Comparison of ENCODE assay signal across 18 cellular contexts in genomic region chr3:31925271-31925630, GRCh38. TPM values are rescaled to one million over a fixed set of nuclear protein-coding genes. Genes with fewer than 3 reads are reported as not detected.
A peak's percentile ranks its signal among the peaks of the same experiment; 100 is the strongest.
DNase-seq lines count a peak whose midpoint lies in the region; ATAC-seq and TF ChIP-seq lines count a peak whose summit lies in the region.
"Had no signal": no experiment of that assay in that cellular context is flagged by ENCODE, and none has a peak within 500 bp of the region (broad histone marks: within the 10 kb centered on the region; RNA-seq: fewer than 3 reads in every experiment).

No MANE protein-coding gene starts in this region.

- H3K9ac ChIP-seq in SU-DHL-6 (ENCODE audit: low read length) = peak overlapping the region; percentile 60
- H3K9ac ChIP-seq in smooth muscle cell (ENCODE audit: low read depth) = no peak overlapping the region

- H3K4me3 ChIP-seq in Caco-2 (ENCODE audit: low read depth, low read length) (no peak overlapping the region), SU-DHL-6 (ENCODE audit: insufficient read depth, low read length, poor library complexity, severe bottlenecking) (peak overlapping the region; percentile 34), smooth muscle cell (no peak overlapping the region)
- H3K4me3 ChIP-seq: right atrium auricular region had no signal

- H3K79me2 ChIP-seq in SU-DHL-6 (ENCODE audit: insufficient read depth, low read length) = peaks cover 99% of the 10 kb centered on the region
- H3K79me2 ChIP-seq in smooth muscle cell (ENCODE audit: low read depth) = peaks cover 97% of the 10 kb centered on the region

- no peaks in the 10 kb centered on the region for H3K36me3 ChIP-seq in Caco-2 (ENCODE audit: control insufficient read depth, insufficient read depth, low read length)
- no peaks in the 10 kb centered on the region for H3K36me3 ChIP-seq in SU-DHL-6 (ENCODE audit: low read length)
- no peaks in the 10 kb centered on the region for H3K36me3 ChIP-seq in smooth muscle cell (ENCODE audit: low read depth)
- H3K36me3 ChIP-seq: neutrophil, right atrium auricular region had no signal

- no peak overlapping the region for H2AFZ ChIP-seq in SU-DHL-6 (ENCODE audit: low read depth, low read length, severe bottlenecking)
- H2AFZ ChIP-seq in smooth muscle cell (ENCODE audit: low read depth) = no peak overlapping the region

- 94% methylated on average over 5 of the region's 5 CpGs for WGBS in smooth muscle cell (ENCODE audit: low lambda C conversion rate)

- TF ChIP-seq CTCF in Caco-2 (IDR thresholded peaks at IDR 0.05; ENCODE audit: insufficient read depth in 1 of 2, low read depth in 1 of 2, low read length in 1 of 2, severe bottlenecking in 1 of 2, unreplicated experiment in 1 of 2) = no peak
- no peak for TF ChIP-seq CTCF in SU-DHL-6 (IDR thresholded peaks at IDR 0.05; ENCODE audit: insufficient read depth, low read length, poor library complexity, severe bottlenecking)
- no peak for TF ChIP-seq CTCF in smooth muscle cell (IDR thresholded peaks at IDR 0.05; ENCODE audit: borderline replicate concordance, insufficient read depth, poor library complexity, severe bottlenecking)

- H3K27ac ChIP-seq in SU-DHL-6 (ENCODE audit: low read depth, low read length) (peak overlapping the region; percentile 93), smooth muscle cell (ENCODE audit: low read depth) (no peak overlapping the region)
- H3K27ac ChIP-seq: neutrophil, right atrium auricular region had no signal

- DNase-seq in Caco-2 = no peak
- DNase-seq in NCI-H446 treated with DMSO at 0.1 percent for 48 hours (lab: John Stamatoyannopoulos, UW) = no peak
- no peak for DNase-seq in GOT3 (lab: John Stamatoyannopoulos, UW)
- no peak for DNase-seq in smooth muscle cell (lab: John Stamatoyannopoulos, UW; ENCODE audit: unreplicated experiment)
- DNase-seq in NCI-H1436 (lab: John Stamatoyannopoulos, UW) = no peak
- DNase-seq: amygdala; cerebellar nuclear complex; effector memory CD8-positive, alpha-beta T cell; GDM1; midbrain; NCI-H1930; NCI-H446 had no signal

- intact Hi-C loops in Caco-2 (cut with micrococcal nuclease; ENCODE audit: unreplicated experiment) = no loop called here

- CTCF ChIA-PET in Caco-2 (lab: Charles Lee) = no interaction called here

- H3F3A ChIP-seq in SU-DHL-6 (ENCODE audit: insufficient read depth) = peaks cover 63% of the 10 kb centered on the region
- no peaks in the 10 kb centered on the region for H3F3A ChIP-seq in smooth muscle cell (ENCODE audit: low read depth)

- peak overlapping the region; percentile 72 for H3K4me2 ChIP-seq in SU-DHL-6 (ENCODE audit: low read depth, low read length, poor library complexity, severe bottlenecking)
- H3K4me2 ChIP-seq in smooth muscle cell = no peak overlapping the region

- BruUV-seq in Caco-2 (replicated peaks; lab: Mats Ljungman, UMichigan) = no TSS peak

- peaks cover 29% of the 10 kb centered on the region for H3K4me1 Mint-ChIP-seq in Caco-2 (ENCODE audit: low read depth, unreplicated experiment)
- H3K4me1 Mint-ChIP-seq: activated T-helper 17 cell treated with anti-CD3 and anti-CD28 coated beads, Interleukin-2, amount 50 U/mL, for 72 hours had no signal

- no peak overlapping the region for H3K4me3 Mint-ChIP-seq in Caco-2 (ENCODE audit: unreplicated experiment)
- H3K4me3 Mint-ChIP-seq: activated T-helper 17 cell treated with anti-CD3 and anti-CD28 coated beads, Interleukin-2, amount 50 U/mL, for 72 hours; effector memory CD8-positive, alpha-beta T cell had no signal

- H3K27ac Mint-ChIP-seq in Caco-2 (ENCODE audit: unreplicated experiment) = peak overlapping the region; percentile 13
- H3K27ac Mint-ChIP-seq: activated T-helper 17 cell treated with anti-CD3 and anti-CD28 coated beads, Interleukin-2, amount 50 U/mL, for 72 hours; effector memory CD8-positive, alpha-beta T cell had no signal

- H3K4me1 ChIP-seq in Caco-2 = peaks cover 45% of the 10 kb centered on the region
- peaks cover 5% of the 10 kb centered on the region for H3K4me1 ChIP-seq in smooth muscle cell (ENCODE audit: low read depth)
- H3K4me1 ChIP-seq: right atrium auricular region had no signal

- peaks cover 17% of the 10 kb centered on the region for H3K36me3 Mint-ChIP-seq in Caco-2 (ENCODE audit: insufficient read depth, unreplicated experiment)

- peak; percentile 43 for ATAC-seq in GM18519 (IDR thresholded peaks at IDR 0.05; ENCODE audit: low FRiP score, unreplicated experiment)
- ATAC-seq in HG02973 (IDR thresholded peaks at IDR 0.05; ENCODE audit: unreplicated experiment) = peak; percentile 55
- ATAC-seq: activated T-helper 17 cell treated with anti-CD3 and anti-CD28 coated beads, Interleukin-2, amount 50 U/mL, for 72 hours; effector memory CD8-positive, alpha-beta T cell had no signal

- H3K9me3 ChIP-seq in Caco-2 (peaks cover 5% of the 10 kb centered on the region; the same call in 1 of the 2 replicates), SU-DHL-6 (ENCODE audit: insufficient read depth, low read length) (no peaks in the 10 kb centered on the region), smooth muscle cell (replicated peaks; ENCODE audit: low read depth) (no peaks in the 10 kb centered on the region)
- H3K9me3 ChIP-seq: neutrophil had no signal

- H3K9me3 Mint-ChIP-seq in Caco-2 (ENCODE audit: unreplicated experiment) = peaks cover 5% of the 10 kb centered on the region

- H3K9me2 ChIP-seq in SU-DHL-6 (replicated peaks; ENCODE audit: insufficient read depth, low read length) = no peaks in the 10 kb centered on the region

- no peaks in the 10 kb centered on the region for H3K27me3 Mint-ChIP-seq in Caco-2 (ENCODE audit: insufficient read depth, unreplicated experiment)

- no peaks in the 10 kb centered on the region for H3K27me3 ChIP-seq in Caco-2 (replicated peaks; ENCODE audit: control insufficient read depth, insufficient read depth, low read length)
- H3K27me3 ChIP-seq in SU-DHL-6 (ENCODE audit: low read length) = no peaks in the 10 kb centered on the region
- no peaks in the 10 kb centered on the region for H3K27me3 ChIP-seq in smooth muscle cell (ENCODE audit: low read depth)
- H3K27me3 ChIP-seq: neutrophil, right atrium auricular region had no signal

- POLR2A ChIA-PET in Caco-2 (lab: Charles Lee) = no interaction called here

- H4K20me1 ChIP-seq in SU-DHL-6 (ENCODE audit: low read depth, low read length) (no peaks in the 10 kb centered on the region), smooth muscle cell (ENCODE audit: low read depth) (peaks cover 58% of the 10 kb centered on the region)

RNA-seq across cellular contexts. Expression of gene OSBPL10, which starts 55.8 kb away (rescaled TPM):
- total RNA-seq in Caco-2 (2022) = 71.2 and 79.5 TPM in 2 replicates
- total RNA-seq in smooth muscle cell = 44.7 and 91.5 TPM in 2 replicates
- polyA plus RNA-seq in smooth muscle cell = 45.1 and 48.9 TPM in 2 replicates

RNA-seq across cellular contexts. Expression of gene ZNF860, which starts 56.3 kb away (rescaled TPM):
- total RNA-seq in Caco-2 (2022) = 4.7 and 5.9 TPM in 2 replicates
- total RNA-seq in smooth muscle cell = 0.85 and 1.6 TPM in 2 replicates
- polyA plus RNA-seq in smooth muscle cell = 0.91 and 1.2 TPM in 2 replicates
